20 cellular contexts compared by ENCODE assay signal in the genomic region with DNA sequence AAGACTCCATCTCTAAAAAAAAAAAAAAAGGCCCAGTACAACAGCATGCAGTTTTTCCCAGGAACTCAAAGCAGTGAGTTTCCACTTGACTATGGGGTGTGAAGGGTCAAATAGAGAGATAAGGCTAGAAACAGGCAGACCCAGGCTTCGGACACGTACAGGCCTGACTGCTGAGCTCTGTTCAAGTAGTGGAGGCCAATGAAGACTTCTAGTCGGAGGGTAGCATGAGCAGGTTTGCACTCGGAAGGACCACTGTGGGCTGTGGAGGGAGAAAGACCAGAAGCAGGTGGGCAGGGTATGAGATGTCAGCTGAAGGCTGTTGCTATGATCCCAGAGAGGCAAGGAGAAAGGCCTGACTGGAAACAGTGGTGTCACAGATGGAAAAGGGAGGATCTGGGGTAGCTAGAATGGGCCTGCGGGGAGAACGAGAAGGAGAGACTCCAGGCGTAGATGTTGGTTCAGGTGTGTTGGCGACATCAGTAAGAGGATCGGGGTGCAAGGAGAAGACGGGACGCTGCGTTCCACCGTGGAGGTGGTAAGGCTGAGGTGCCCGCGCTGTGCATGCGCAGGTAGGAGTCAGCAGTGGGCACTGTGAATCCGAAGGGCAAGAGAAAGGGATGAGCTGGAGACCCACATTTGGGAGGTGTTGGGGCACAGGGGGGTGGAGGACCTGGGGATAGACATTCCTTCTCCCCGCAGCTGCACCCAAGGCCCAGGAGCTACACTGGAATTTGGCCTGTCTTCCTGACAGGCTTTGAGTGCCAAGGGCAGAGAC. TPM values are rescaled to one million over a fixed set of nuclear protein-coding genes. Genes with fewer than 3 reads are reported as not detected.
DNase-seq lines count a peak whose midpoint lies in the region; ATAC-seq and TF ChIP-seq lines count a peak whose summit lies in the region.
"Had no signal": no experiment of that assay in that cellular context is flagged by ENCODE, and none has a peak within 500 bp of the region (broad histone marks: within the 10 kb centered on the region; RNA-seq: fewer than 3 reads in every experiment).

No MANE protein-coding gene starts in this region.

- H3K36me3 ChIP-seq in naive thymus-derived CD4-positive, alpha-beta T cell (ENCODE audit: control insufficient read depth in 2 of 3, insufficient read depth in 3 of 3, low read length in 3 of 3) = peaks cover 9 to 88% (median 14%) of the 10 kb centered on the region in 3 experiments
- H3K36me3 ChIP-seq: ovary had no signal

- peaks cover 4 to 7% of the 10 kb centered on the region in 2 donors for H3K4me1 ChIP-seq in naive thymus-derived CD4-positive, alpha-beta T cell (ENCODE audit: control insufficient read depth in 2 of 2, insufficient read depth in 2 of 2, low read length in 2 of 2)

- no peak for TF ChIP-seq CTCF in natural killer cell (IDR thresholded peaks at IDR 0.05)

- in situ Hi-C loops in KBM-7 (cut with MboI; ENCODE audit: low pct_unique_long_range_greater_than_20kb, low sequenced_read_pairs) = no loop called here

- H3K4me3 Mint-ChIP-seq in natural killer cell = no peak overlapping the region
- no peak overlapping the region for H3K4me3 Mint-ChIP-seq in natural killer cell treated with Interleukin-12 subunit alpha and Interleukin-12 subunit beta and Interleukin-15 and Interleukin-18, amount 100 ng/mL, for 72 hours
- no peak overlapping the region for H3K4me3 Mint-ChIP-seq in activated T-helper 17 cell treated with anti-CD3 and anti-CD28 coated beads, Interleukin-2, amount 50 U/mL, for 72 hours
- peak overlapping the region in 1 of 10 donors; percentile 13 for H3K4me3 Mint-ChIP-seq in naive thymus-derived CD4-positive, alpha-beta T cell
- H3K4me3 Mint-ChIP-seq: CD4-positive, alpha-beta T cell had no signal

- ATAC-seq in natural killer cell = no peak
- ATAC-seq in natural killer cell treated with Interleukin-12 subunit alpha and Interleukin-12 subunit beta and Interleukin-15 and Interleukin-18, amount 100 ng/mL, for 72 hours = no peak
- ATAC-seq in activated T-helper 17 cell treated with anti-CD3 and anti-CD28 coated beads, Interleukin-2, amount 50 U/mL, for 72 hours (replicated peaks) = no peak
- no peak for ATAC-seq in naive thymus-derived CD4-positive, alpha-beta T cell
- ATAC-seq: lower lobe of right lung, right cardiac atrium had no signal

- H3K9me3 ChIP-seq in naive thymus-derived CD4-positive, alpha-beta T cell (ENCODE audit: control insufficient read depth in 2 of 3, low read length in 3 of 3) = no peaks in the 10 kb centered on the region
- H3K9me3 ChIP-seq: lower lobe of right lung, ovary had no signal

- H3K27me3 Mint-ChIP-seq in natural killer cell (ENCODE audit: low read depth in 2 of 2) = no peaks in the 10 kb centered on the region
- H3K27me3 Mint-ChIP-seq in natural killer cell treated with Interleukin-12 subunit alpha and Interleukin-12 subunit beta and Interleukin-15 and Interleukin-18, amount 100 ng/mL, for 72 hours = no peaks in the 10 kb centered on the region
- H3K27me3 Mint-ChIP-seq in activated T-helper 17 cell treated with anti-CD3 and anti-CD28 coated beads, Interleukin-2, amount 50 U/mL, for 72 hours = no peaks in the 10 kb centered on the region
- H3K27me3 Mint-ChIP-seq in naive thymus-derived CD4-positive, alpha-beta T cell = no peaks in the 10 kb centered on the region
- H3K27me3 Mint-ChIP-seq: CD4-positive, alpha-beta T cell had no signal

- no peak for DNase-seq in natural killer cell
- DNase-seq in natural killer cell treated with Interleukin-12 subunit alpha and Interleukin-12 subunit beta and Interleukin-15 and Interleukin-18, amount 100 ng/mL, for 72 hours (ENCODE audit: low spot score) = no peak
- DNase-seq in naive thymus-derived CD4-positive, alpha-beta T cell = no peak
- DNase-seq in NCI-H187 treated with DMSO at 0.1 percent for 48 hours (lab: John Stamatoyannopoulos, UW) = no peak
- DNase-seq in KBM-7 = no peak
- no peak for DNase-seq in NCI-H1048 (lab: John Stamatoyannopoulos, UW)
- DNase-seq: activated CD8-positive, alpha-beta memory T cell treated with anti-CD3 and anti-CD28 coated beads for 24 hours; anterior cingulate cortex; caudate nucleus; CD4-positive, alpha-beta T cell; foreskin fibroblast; hippocampal formation; lower lobe of right lung; MV-4-11; NCI-H2029 treated with DMSO at 0.1 percent for 48 hours; NCI-H446; right cardiac atrium had no signal

- intact Hi-C loops in natural killer cell (cut with micrococcal nuclease) = no loop called here
- intact Hi-C loops in naive thymus-derived CD4-positive, alpha-beta T cell (cut with micrococcal nuclease) = no loop called here

- CTCF ChIA-PET in naive thymus-derived CD4-positive, alpha-beta T cell (lab: Charles Lee) = interaction anchor here (0.6 to 0.8 kb wide), 2 partner anchors 35 to 48 kb away, joined by 3 to 4 read pairs; no protein-coding TSS in a partner anchor

- H3K36me3 Mint-ChIP-seq in natural killer cell = peaks cover 14% of the 10 kb centered on the region
- H3K36me3 Mint-ChIP-seq in natural killer cell treated with Interleukin-12 subunit alpha and Interleukin-12 subunit beta and Interleukin-15 and Interleukin-18, amount 100 ng/mL, for 72 hours = peaks cover 4% of the 10 kb centered on the region
- H3K36me3 Mint-ChIP-seq in activated T-helper 17 cell treated with anti-CD3 and anti-CD28 coated beads, Interleukin-2, amount 50 U/mL, for 72 hours (ENCODE audit: low read depth) = peaks cover 78% of the 10 kb centered on the region
- H3K36me3 Mint-ChIP-seq in naive thymus-derived CD4-positive, alpha-beta T cell = peaks cover 16 to 37% (median 20%) of the 10 kb centered on the region in 5 donors

- H3K27ac Mint-ChIP-seq in natural killer cell = peak overlapping the region; percentile 15 to 96
- peak overlapping the region in 1 of 2 donors; percentile 29 for H3K27ac Mint-ChIP-seq in natural killer cell treated with Interleukin-12 subunit alpha and Interleukin-12 subunit beta and Interleukin-15 and Interleukin-18, amount 100 ng/mL, for 72 hours
- H3K27ac Mint-ChIP-seq in activated T-helper 17 cell treated with anti-CD3 and anti-CD28 coated beads, Interleukin-2, amount 50 U/mL, for 72 hours = peak overlapping the region; percentile 21
- peak overlapping the region in 7 of 9 donors; percentile 39 to 81 (median 79) for H3K27ac Mint-ChIP-seq in naive thymus-derived CD4-positive, alpha-beta T cell
- H3K27ac Mint-ChIP-seq: activated T-helper 2 cell treated with anti-CD3 and anti-CD28 coated beads, Interferon-gamma antibody, Interleukin-2, Interleukin-4, amounts not matched to agents 10 μg/mL and 5 μg/mL and 100 μg/mL, durations not matched to agents 14 hours and 24 hours and 36 hours; CD4-positive, alpha-beta T cell had no signal

- H3K27me3 ChIP-seq in naive thymus-derived CD4-positive, alpha-beta T cell (ENCODE audit: control insufficient read depth in 2 of 2, insufficient read depth in 2 of 2, low read length in 2 of 2) = no peaks in the 10 kb centered on the region
- H3K27me3 ChIP-seq: ovary had no signal

- POLR2A ChIA-PET in naive thymus-derived CD4-positive, alpha-beta T cell (lab: Charles Lee) = no interaction called here

- no peaks in the 10 kb centered on the region for H3K9me3 Mint-ChIP-seq in natural killer cell
- H3K9me3 Mint-ChIP-seq in natural killer cell treated with Interleukin-12 subunit alpha and Interleukin-12 subunit beta and Interleukin-15 and Interleukin-18, amount 100 ng/mL, for 72 hours = no peaks in the 10 kb centered on the region
- no peaks in the 10 kb centered on the region for H3K9me3 Mint-ChIP-seq in activated T-helper 17 cell treated with anti-CD3 and anti-CD28 coated beads, Interleukin-2, amount 50 U/mL, for 72 hours
- H3K9me3 Mint-ChIP-seq in naive thymus-derived CD4-positive, alpha-beta T cell = no peaks in the 10 kb centered on the region
- H3K9me3 Mint-ChIP-seq: activated T-helper 2 cell treated with anti-CD3 and anti-CD28 coated beads, Interferon-gamma antibody, Interleukin-2, Interleukin-4, amounts not matched to agents 10 μg/mL and 5 μg/mL and 100 μg/mL, durations not matched to agents 14 hours and 24 hours and 36 hours; CD4-positive, alpha-beta T cell had no signal

- no peak overlapping the region for H3K27ac ChIP-seq in naive thymus-derived CD4-positive, alpha-beta T cell (ENCODE audit: low read depth, low read length)
- H3K27ac ChIP-seq: lower lobe of right lung, ovary had no signal

- peaks cover 18 to 19% of the 10 kb centered on the region in 2 donors for H3K4me1 Mint-ChIP-seq in natural killer cell
- H3K4me1 Mint-ChIP-seq in natural killer cell treated with Interleukin-12 subunit alpha and Interleukin-12 subunit beta and Interleukin-15 and Interleukin-18, amount 100 ng/mL, for 72 hours (ENCODE audit: low read depth in 2 of 2) = peaks cover 12 to 17% of the 10 kb centered on the region in 2 donors
- peaks cover 12% of the 10 kb centered on the region for H3K4me1 Mint-ChIP-seq in activated T-helper 17 cell treated with anti-CD3 and anti-CD28 coated beads, Interleukin-2, amount 50 U/mL, for 72 hours
- H3K4me1 Mint-ChIP-seq in naive thymus-derived CD4-positive, alpha-beta T cell = peaks cover 12 to 25% (median 18%) of the 10 kb centered on the region in 7 donors

- H3K4me3 ChIP-seq in naive thymus-derived CD4-positive, alpha-beta T cell (ENCODE audit: low read length) = no peak overlapping the region
- H3K4me3 ChIP-seq: lower lobe of right lung, ovary had no signal

RNA-seq across cellular contexts. Expression of a gene that starts 38.5 kb away (rescaled TPM):
- 10 to 100 TPM; 22.9 to 32.0 (median 27.6) TPM for total RNA-seq in natural killer cell
- 10 to 100 TPM; 38.0 to 77.2 TPM for total RNA-seq in natural killer cell treated with Interleukin-12 subunit alpha and Interleukin-12 subunit beta and Interleukin-15 and Interleukin-18, amount 100 ng/mL, for 72 hours
- 10 to 100 TPM; 38.3 to 45.2 TPM for total RNA-seq in activated T-helper 17 cell treated with anti-CD3 and anti-CD28 coated beads, Interleukin-2, amount 50 U/mL, for 72 hours
- total RNA-seq in naive thymus-derived CD4-positive, alpha-beta T cell = 10 to 100 TPM; 26.7 to 53.6 (median 41.5) TPM
- polyA plus RNA-seq in naive thymus-derived CD4-positive, alpha-beta T cell = 1 to 10 TPM; 5.5 to 7.6 TPM

RNA-seq across cellular contexts. Expression of a gene that starts 49.4 kb away (rescaled TPM):
- 100 to 1,000 TPM; 116 to 144 (median 132) TPM for total RNA-seq in natural killer cell
- total RNA-seq in natural killer cell treated with Interleukin-12 subunit alpha and Interleukin-12 subunit beta and Interleukin-15 and Interleukin-18, amount 100 ng/mL, for 72 hours = 100 to 1,000 TPM; 139 to 146 TPM
- 100 to 1,000 TPM; 116 to 178 TPM for total RNA-seq in activated T-helper 17 cell treated with anti-CD3 and anti-CD28 coated beads, Interleukin-2, amount 50 U/mL, for 72 hours
- 100 to 1,000 TPM in 1 of 5 experiments, 10 to 100 TPM in 4; 60.6 to 151 (median 70.7) TPM for total RNA-seq in naive thymus-derived CD4-positive, alpha-beta T cell
- 10 to 100 TPM; 11.3 to 13.5 TPM for polyA plus RNA-seq in naive thymus-derived CD4-positive, alpha-beta T cell

RNA-seq across cellular contexts. Expression of a gene that starts 58.9 kb away (rescaled TPM):
- 1 to 10 TPM; 6.3 to 8.8 (median 7.1) TPM for total RNA-seq in natural killer cell
- total RNA-seq in natural killer cell treated with Interleukin-12 subunit alpha and Interleukin-12 subunit beta and Interleukin-15 and Interleukin-18, amount 100 ng/mL, for 72 hours = 1 to 10 TPM; 1.2 to 2.6 TPM
- 1 to 10 TPM; 3.9 to 5.0 TPM for total RNA-seq in activated T-helper 17 cell treated with anti-CD3 and anti-CD28 coated beads, Interleukin-2, amount 50 U/mL, for 72 hours
- total RNA-seq in naive thymus-derived CD4-positive, alpha-beta T cell = 10 to 100 TPM in 1 of 5 experiments, 1 to 10 TPM in 4; 1.3 to 12.3 (median 2.9) TPM
- not detected for polyA plus RNA-seq in naive thymus-derived CD4-positive, alpha-beta T cell
